ENCODE assay signal across 21 cellular contexts in the genomic region with DNA sequence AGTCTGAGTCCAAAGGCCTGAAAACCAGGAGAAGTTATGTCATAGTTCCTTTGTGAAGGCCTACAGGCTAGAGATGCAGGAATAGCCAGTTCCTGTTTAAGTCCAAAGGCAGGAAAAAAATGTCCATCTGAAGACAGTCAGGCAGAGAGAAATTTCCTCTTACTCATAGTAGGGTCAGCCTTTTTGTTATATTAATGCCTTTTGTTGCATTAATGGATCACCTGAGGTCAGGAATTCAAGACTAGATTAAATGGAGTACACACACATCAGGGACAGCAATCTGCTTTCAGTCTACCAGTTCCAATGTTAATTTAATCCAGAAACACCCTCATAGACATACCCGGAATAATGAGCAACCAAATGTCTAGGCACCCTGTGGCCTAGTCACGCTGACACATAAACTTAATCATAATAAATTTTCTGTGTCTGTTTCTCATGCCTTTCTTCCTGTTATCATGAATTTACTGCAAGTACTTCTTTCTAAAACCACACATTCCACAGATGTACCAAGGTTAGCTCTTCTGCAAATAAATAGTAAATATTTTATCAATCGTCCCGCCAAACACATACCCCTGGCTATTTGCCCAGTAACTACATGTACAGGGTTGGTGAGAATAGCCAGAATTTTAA.
"Had no signal": no experiment of that assay in that cellular context is flagged by ENCODE, and none has a peak within 500 bp of the region (broad histone marks: within the 10 kb centered on the region; RNA-seq: fewer than 3 reads in every experiment).

No MANE protein-coding gene starts in this region.

- H3K4me1 Mint-ChIP-seq: activated CD8-positive, alpha-beta memory T cell treated with anti-CD3 and anti-CD28 coated beads, Interleukin-2, amount 10 ng/mL, durations not matched to agents 7 days and 5 days; stimulated activated naive B cell treated with anti-CD40 and anti-IgM and Interleukin-4, amounts not matched to agents 10 μg/mL and 1 μg/mL and 100 μg/mL, for 72 hours had no signal

- DNase-seq: activated CD4-positive, alpha-beta T cell treated with anti-CD3 and anti-CD28 coated beads, Interleukin-2, amount 50 U/mL, for 48 hours; activated CD8-positive, alpha-beta memory T cell treated with anti-CD3 and anti-CD28 coated beads, Interleukin-2, amount 10 ng/mL, durations not matched to agents 7 days and 5 days; activated naive CD4-positive, alpha-beta T cell treated with anti-CD3 and anti-CD28 coated beads, Interleukin-2, amount 50 U/mL, for 16 hours; activated T-cell treated with anti-CD3 and anti-CD28 coated beads, Interleukin-2, amount 50 U/mL, for 24 hours; brain microvascular endothelial cell; hippocampal formation; kidney; mesendoderm; occipital lobe; right cardiac atrium; stimulated activated CD4-positive, alpha-beta T cell treated with anti-CD3 and anti-CD28 coated beads, Interleukin-15, amount 100 ng/mL, for 24 hours; stimulated activated CD4-positive, alpha-beta T cell treated with anti-CD3 and anti-CD28 coated beads, Interleukin-4, amount 100 ng/mL, for 1 hour; stimulated activated naive B cell treated with anti-CD40 and anti-IgM and Interleukin-4, amounts not matched to agents 10 μg/mL and 1 μg/mL and 100 μg/mL, for 72 hours; T-helper 1 cell; thyroid gland; WERI-Rb-1 had no signal

- H3K4me1 ChIP-seq: esophagus muscularis mucosa, thyroid gland had no signal

- H3K27me3 Mint-ChIP-seq: activated CD8-positive, alpha-beta memory T cell treated with anti-CD3 and anti-CD28 coated beads, Interleukin-2, amount 10 ng/mL, durations not matched to agents 7 days and 5 days; activated T-cell treated with anti-CD3 and anti-CD28 coated beads, Interleukin-2, amount 50 U/mL, for 24 hours; dendritic cell treated with granulocyte-macrophage colony-stimulating factor and Interleukin-4, amounts not matched to agents 40 ng/mL and 50 ng/mL, for 4 days; stimulated activated naive B cell treated with anti-CD40 and anti-IgM and Interleukin-4, amounts not matched to agents 10 μg/mL and 1 μg/mL and 100 μg/mL, for 72 hours had no signal

- H3K36me3 ChIP-seq: brain microvascular endothelial cell, esophagus muscularis mucosa, thyroid gland, WERI-Rb-1 had no signal

- H3K27me3 ChIP-seq: brain microvascular endothelial cell, esophagus muscularis mucosa, thyroid gland had no signal

- H3K9me3 Mint-ChIP-seq: natural killer cell treated with Interleukin-12 subunit alpha and Interleukin-12 subunit beta and Interleukin-15 and Interleukin-18, amount 100 ng/mL, for 72 hours had no signal

- H3K27ac Mint-ChIP-seq: activated CD8-positive, alpha-beta memory T cell treated with anti-CD3 and anti-CD28 coated beads, Interleukin-2, amount 10 ng/mL, durations not matched to agents 7 days and 5 days; activated T-cell treated with anti-CD3 and anti-CD28 coated beads, Interleukin-2, amount 50 U/mL, for 24 hours; dendritic cell treated with granulocyte-macrophage colony-stimulating factor and Interleukin-4, amounts not matched to agents 40 ng/mL and 50 ng/mL, for 4 days; natural killer cell treated with Interleukin-12 subunit alpha and Interleukin-12 subunit beta and Interleukin-15 and Interleukin-18, amount 100 ng/mL, for 72 hours; stimulated activated naive B cell treated with anti-CD40 and anti-IgM and Interleukin-4, amounts not matched to agents 10 μg/mL and 1 μg/mL and 100 μg/mL, for 72 hours had no signal

- FAIRE-seq: kidney, urothelium cell line had no signal

- H3K27ac ChIP-seq: brain microvascular endothelial cell, esophagus muscularis mucosa, skin epidermis, thyroid gland, WERI-Rb-1 had no signal

- H3K36me3 Mint-ChIP-seq: activated CD8-positive, alpha-beta memory T cell treated with anti-CD3 and anti-CD28 coated beads, Interleukin-2, amount 10 ng/mL, durations not matched to agents 7 days and 5 days; natural killer cell treated with Interleukin-12 subunit alpha and Interleukin-12 subunit beta and Interleukin-15 and Interleukin-18, amount 100 ng/mL, for 72 hours; stimulated activated naive B cell treated with anti-CD40 and anti-IgM and Interleukin-4, amounts not matched to agents 10 μg/mL and 1 μg/mL and 100 μg/mL, for 72 hours had no signal

- H3K4me3 ChIP-seq: esophagus muscularis mucosa, skin epidermis, thyroid gland had no signal

- H3K9me3 ChIP-seq: esophagus muscularis mucosa, thyroid gland had no signal

- H3K4me3 Mint-ChIP-seq: activated CD8-positive, alpha-beta memory T cell treated with anti-CD3 and anti-CD28 coated beads, Interleukin-2, amount 10 ng/mL, durations not matched to agents 7 days and 5 days; activated T-cell treated with anti-CD3 and anti-CD28 coated beads, Interleukin-2, amount 50 U/mL, for 24 hours; dendritic cell treated with granulocyte-macrophage colony-stimulating factor and Interleukin-4, amounts not matched to agents 40 ng/mL and 50 ng/mL, for 4 days; natural killer cell treated with Interleukin-12 subunit alpha and Interleukin-12 subunit beta and Interleukin-15 and Interleukin-18, amount 100 ng/mL, for 72 hours; stimulated activated naive B cell treated with anti-CD40 and anti-IgM and Interleukin-4, amounts not matched to agents 10 μg/mL and 1 μg/mL and 100 μg/mL, for 72 hours had no signal

- ATAC-seq: activated CD8-positive, alpha-beta memory T cell treated with anti-CD3 and anti-CD28 coated beads, Interleukin-2, amount 10 ng/mL, durations not matched to agents 7 days and 5 days; natural killer cell treated with Interleukin-12 subunit alpha and Interleukin-12 subunit beta and Interleukin-15 and Interleukin-18, amount 100 ng/mL, for 72 hours; right cardiac atrium; stimulated activated naive B cell treated with anti-CD40 and anti-IgM and Interleukin-4, amounts not matched to agents 10 μg/mL and 1 μg/mL and 100 μg/mL, for 72 hours had no signal
